Comparison of ENCODE assay signal across 8 cellular contexts in the genomic region with DNA sequence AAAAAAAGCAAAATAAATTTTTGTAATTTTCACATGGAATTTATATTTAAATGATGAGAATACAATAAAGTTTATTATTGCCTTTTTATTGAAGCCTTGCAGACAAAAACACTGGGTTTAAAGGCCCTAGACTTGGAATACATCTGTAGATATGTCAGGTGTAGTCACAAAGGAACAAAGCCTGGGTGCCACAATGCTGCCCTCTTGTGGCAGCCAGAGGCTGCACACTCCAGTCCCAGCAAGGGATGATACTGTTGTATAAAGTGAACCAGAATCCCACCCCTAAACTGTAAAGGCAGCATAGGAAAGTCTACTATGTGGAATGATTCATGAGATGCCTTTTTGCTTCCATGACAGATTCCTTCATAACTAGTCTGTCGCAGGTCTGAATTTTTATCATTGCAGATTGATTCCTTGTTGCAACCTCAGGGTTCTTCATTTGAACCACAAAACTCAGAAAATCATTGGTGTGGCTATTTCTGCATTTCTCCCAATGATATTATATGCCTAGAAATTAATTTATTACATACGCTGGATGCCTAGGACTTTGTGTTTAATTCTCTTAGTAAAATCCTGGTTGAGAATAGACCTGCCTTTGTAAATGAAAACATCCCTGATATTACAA. TPM values are rescaled to one million over a fixed set of nuclear protein-coding genes. Genes with fewer than 3 reads are reported as not detected.
DNase-seq lines count a peak whose midpoint lies in the region; ATAC-seq lines count a peak whose summit lies in the region.

No MANE protein-coding gene starts in this region.

- DNase-seq in Ammon's horn (ENCODE audit: low spot score) (peak; percentile 74), NCI-H460 (ENCODE audit: extremely low read depth, low read depth) (peak; percentile 59), memory B cell (ENCODE audit: low spot score in 2 of 2) (peak; percentile 56 to 57)
- peak; percentile 59 for DNase-seq in activated CD4-positive, alpha-beta T cell treated with anti-CD3 and anti-CD28 coated beads, Interleukin-2, amount 50 U/mL, for 1 hour
- peak; percentile 47 for DNase-seq in effector CD4-positive, alpha-beta T cell
- peak; percentile 22 to 28 for DNase-seq in stimulated activated CD8-positive, alpha-beta memory T cell treated with anti-CD3 and anti-CD28 coated beads, Interleukin-2, amount 100 ng/mL, for 48 hours (ENCODE audit: low read depth in 2 of 2)

- H3K27me3 Mint-ChIP-seq in memory B cell = no peaks in the 10 kb centered on the region

- no peaks in the 10 kb centered on the region for H3K4me1 Mint-ChIP-seq in memory B cell

- peaks cover 1% of the 10 kb centered on the region for H3K36me3 Mint-ChIP-seq in memory B cell

- no peaks in the 10 kb centered on the region for H3K9me3 Mint-ChIP-seq in memory B cell

- no peak overlapping the region for H3K27ac Mint-ChIP-seq in memory B cell

- ATAC-seq in GM18868 (IDR thresholded peaks at IDR 0.05; ENCODE audit: unreplicated experiment) = peak; percentile 95
- peak; percentile 92 for ATAC-seq in HG03108 (IDR thresholded peaks at IDR 0.05; ENCODE audit: unreplicated experiment)
- peak; percentile 82 for ATAC-seq in memory B cell (ENCODE audit: low read depth)

- H3K4me3 Mint-ChIP-seq in memory B cell = no peak overlapping the region

RNA-seq across cellular contexts. Expression of a gene that starts 37.0 kb away (rescaled TPM):
- 1.0 and 1.6 TPM in 2 replicates for total RNA-seq in NCI-H460 (2014; rRNA removed; shearing (Covaris generic))
- polyA plus RNA-seq in NCI-H460 (2014; cell fraction: nucleus; rRNA removed) = 0.51 and 0.61 TPM in 2 replicates

RNA-seq across cellular contexts. Expression of a gene that starts 53.7 kb away (rescaled TPM):
- 109 and 121 TPM in 2 replicates for total RNA-seq in NCI-H460 (2014; rRNA removed; shearing (Covaris generic))
- polyA plus RNA-seq in NCI-H460 (2014; cell fraction: nucleus; rRNA removed) = 87.6 and 102 TPM in 2 replicates

Comparison
In these comparisons a context has a peak if more than half of its experiments do, and no peak if none do; other contexts are left out.
1. Peak in every context shown above with its lines: DNase-seq and ATAC-seq.